1 cellular context compared by ENCODE assay signal in genomic region chr12:121611306-121611705, GRCh38.
TF ChIP-seq lines count a peak whose summit lies in the region.

No MANE protein-coding gene starts in this region.

TF ChIP-seq in H1, 55 proteins besides CTCF, POLR2A, EP300 and RAD21:
- TF ChIP-seq, protein P1, sequence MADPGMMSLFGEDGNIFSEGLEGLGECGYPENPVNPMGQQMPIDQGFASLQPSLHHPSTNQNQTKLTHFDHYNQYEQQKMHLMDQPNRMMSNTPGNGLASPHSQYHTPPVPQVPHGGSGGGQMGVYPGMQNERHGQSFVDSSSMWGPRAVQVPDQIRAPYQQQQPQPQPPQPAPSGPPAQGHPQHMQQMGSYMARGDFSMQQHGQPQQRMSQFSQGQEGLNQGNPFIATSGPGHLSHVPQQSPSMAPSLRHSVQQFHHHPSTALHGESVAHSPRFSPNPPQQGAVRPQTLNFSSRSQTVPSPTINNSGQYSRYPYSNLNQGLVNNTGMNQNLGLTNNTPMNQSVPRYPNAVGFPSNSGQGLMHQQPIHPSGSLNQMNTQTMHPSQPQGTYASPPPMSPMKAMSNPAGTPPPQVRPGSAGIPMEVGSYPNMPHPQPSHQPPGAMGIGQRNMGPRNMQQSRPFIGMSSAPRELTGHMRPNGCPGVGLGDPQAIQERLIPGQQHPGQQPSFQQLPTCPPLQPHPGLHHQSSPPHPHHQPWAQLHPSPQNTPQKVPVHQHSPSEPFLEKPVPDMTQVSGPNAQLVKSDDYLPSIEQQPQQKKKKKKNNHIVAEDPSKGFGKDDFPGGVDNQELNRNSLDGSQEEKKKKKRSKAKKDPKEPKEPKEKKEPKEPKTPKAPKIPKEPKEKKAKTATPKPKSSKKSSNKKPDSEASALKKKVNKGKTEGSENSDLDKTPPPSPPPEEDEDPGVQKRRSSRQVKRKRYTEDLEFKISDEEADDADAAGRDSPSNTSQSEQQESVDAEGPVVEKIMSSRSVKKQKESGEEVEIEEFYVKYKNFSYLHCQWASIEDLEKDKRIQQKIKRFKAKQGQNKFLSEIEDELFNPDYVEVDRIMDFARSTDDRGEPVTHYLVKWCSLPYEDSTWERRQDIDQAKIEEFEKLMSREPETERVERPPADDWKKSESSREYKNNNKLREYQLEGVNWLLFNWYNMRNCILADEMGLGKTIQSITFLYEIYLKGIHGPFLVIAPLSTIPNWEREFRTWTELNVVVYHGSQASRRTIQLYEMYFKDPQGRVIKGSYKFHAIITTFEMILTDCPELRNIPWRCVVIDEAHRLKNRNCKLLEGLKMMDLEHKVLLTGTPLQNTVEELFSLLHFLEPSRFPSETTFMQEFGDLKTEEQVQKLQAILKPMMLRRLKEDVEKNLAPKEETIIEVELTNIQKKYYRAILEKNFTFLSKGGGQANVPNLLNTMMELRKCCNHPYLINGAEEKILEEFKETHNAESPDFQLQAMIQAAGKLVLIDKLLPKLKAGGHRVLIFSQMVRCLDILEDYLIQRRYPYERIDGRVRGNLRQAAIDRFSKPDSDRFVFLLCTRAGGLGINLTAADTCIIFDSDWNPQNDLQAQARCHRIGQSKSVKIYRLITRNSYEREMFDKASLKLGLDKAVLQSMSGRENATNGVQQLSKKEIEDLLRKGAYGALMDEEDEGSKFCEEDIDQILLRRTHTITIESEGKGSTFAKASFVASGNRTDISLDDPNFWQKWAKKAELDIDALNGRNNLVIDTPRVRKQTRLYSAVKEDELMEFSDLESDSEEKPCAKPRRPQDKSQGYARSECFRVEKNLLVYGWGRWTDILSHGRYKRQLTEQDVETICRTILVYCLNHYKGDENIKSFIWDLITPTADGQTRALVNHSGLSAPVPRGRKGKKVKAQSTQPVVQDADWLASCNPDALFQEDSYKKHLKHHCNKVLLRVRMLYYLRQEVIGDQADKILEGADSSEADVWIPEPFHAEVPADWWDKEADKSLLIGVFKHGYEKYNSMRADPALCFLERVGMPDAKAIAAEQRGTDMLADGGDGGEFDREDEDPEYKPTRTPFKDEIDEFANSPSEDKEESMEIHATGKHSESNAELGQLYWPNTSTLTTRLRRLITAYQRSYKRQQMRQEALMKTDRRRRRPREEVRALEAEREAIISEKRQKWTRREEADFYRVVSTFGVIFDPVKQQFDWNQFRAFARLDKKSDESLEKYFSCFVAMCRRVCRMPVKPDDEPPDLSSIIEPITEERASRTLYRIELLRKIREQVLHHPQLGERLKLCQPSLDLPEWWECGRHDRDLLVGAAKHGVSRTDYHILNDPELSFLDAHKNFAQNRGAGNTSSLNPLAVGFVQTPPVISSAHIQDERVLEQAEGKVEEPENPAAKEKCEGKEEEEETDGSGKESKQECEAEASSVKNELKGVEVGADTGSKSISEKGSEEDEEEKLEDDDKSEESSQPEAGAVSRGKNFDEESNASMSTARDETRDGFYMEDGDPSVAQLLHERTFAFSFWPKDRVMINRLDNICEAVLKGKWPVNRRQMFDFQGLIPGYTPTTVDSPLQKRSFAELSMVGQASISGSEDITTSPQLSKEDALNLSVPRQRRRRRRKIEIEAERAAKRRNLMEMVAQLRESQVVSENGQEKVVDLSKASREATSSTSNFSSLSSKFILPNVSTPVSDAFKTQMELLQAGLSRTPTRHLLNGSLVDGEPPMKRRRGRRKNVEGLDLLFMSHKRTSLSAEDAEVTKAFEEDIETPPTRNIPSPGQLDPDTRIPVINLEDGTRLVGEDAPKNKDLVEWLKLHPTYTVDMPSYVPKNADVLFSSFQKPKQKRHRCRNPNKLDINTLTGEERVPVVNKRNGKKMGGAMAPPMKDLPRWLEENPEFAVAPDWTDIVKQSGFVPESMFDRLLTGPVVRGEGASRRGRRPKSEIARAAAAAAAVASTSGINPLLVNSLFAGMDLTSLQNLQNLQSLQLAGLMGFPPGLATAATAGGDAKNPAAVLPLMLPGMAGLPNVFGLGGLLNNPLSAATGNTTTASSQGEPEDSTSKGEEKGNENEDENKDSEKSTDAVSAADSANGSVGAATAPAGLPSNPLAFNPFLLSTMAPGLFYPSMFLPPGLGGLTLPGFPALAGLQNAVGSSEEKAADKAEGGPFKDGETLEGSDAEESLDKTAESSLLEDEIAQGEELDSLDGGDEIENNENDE (IDR thresholded peaks at IDR 0.05; ENCODE audit: insufficient replicate concordance, low read length) = no peak
- TF ChIP-seq CREB1 (IDR thresholded peaks at IDR 0.05) = no peak
- no peak for TF ChIP-seq BACH1 (IDR thresholded peaks at IDR 0.05; ENCODE audit: low read length)
- no peak for TF ChIP-seq SP1 (IDR thresholded peaks at IDR 0.05; ENCODE audit: low read depth, low read length)
- no peak for TF ChIP-seq GABPA (IDR thresholded peaks at IDR 0.05; ENCODE audit: borderline replicate concordance, insufficient read depth, low read length)
- TF ChIP-seq MAX (IDR thresholded peaks at IDR 0.05) = no peak
- TF ChIP-seq USF2 (IDR thresholded peaks at IDR 0.05; ENCODE audit: low read length) = no peak
- no peak for TF ChIP-seq TCF12 (IDR thresholded peaks at IDR 0.05; ENCODE audit: low read depth, low read length)
- TF ChIP-seq, protein P2, sequence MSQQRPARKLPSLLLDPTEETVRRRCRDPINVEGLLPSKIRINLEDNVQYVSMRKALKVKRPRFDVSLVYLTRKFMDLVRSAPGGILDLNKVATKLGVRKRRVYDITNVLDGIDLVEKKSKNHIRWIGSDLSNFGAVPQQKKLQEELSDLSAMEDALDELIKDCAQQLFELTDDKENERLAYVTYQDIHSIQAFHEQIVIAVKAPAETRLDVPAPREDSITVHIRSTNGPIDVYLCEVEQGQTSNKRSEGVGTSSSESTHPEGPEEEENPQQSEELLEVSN (IDR thresholded peaks at IDR 0.05) = no peak
